Comparison of ENCODE assay signal across 1 cellular context in genomic region chr5:132190161-132190817, GRCh38.
A peak's percentile ranks its signal among the peaks of the same experiment; 100 is the strongest.
TF ChIP-seq lines count a peak whose summit lies in the region.

No MANE protein-coding gene starts in this region.

TF ChIP-seq in K562, 482 proteins besides CTCF, POLR2A, EP300 and RAD21 (continued from another document):
- TF ChIP-seq PRDM10 (IDR thresholded peaks at IDR 0.05; ENCODE audit: partially characterized antibody) (peak; percentile 77), SNRNP70 (optimal IDR thresholded peaks at IDR 0.05; ENCODE audit: low read depth, low read length) (no peak), TBP (optimal IDR thresholded peaks at IDR 0.05; ENCODE audit: low read depth, low read length) (no peak), TEAD4 (IDR thresholded peaks at IDR 0.05; ENCODE audit: low read length) (peak; percentile 40; the same call in 1 of the 2 replicates), TEAD4 (CRISPR knock-in tag; IDR thresholded peaks at IDR 0.05; ENCODE audit: borderline replicate concordance) (no peak), PKNOX1 (IDR thresholded peaks at IDR 0.05) (peak; percentile 40; the same call in 1 of the 2 replicates), DACH1 (IDR thresholded peaks at IDR 0.05; ENCODE audit: partially characterized antibody) (peak; percentile 60), TAL1 (IDR thresholded peaks at IDR 0.05) (no peak), PHF8 (IDR thresholded peaks at IDR 0.05; ENCODE audit: borderline replicate concordance, low read length) (no peak), TAF1 (IDR thresholded peaks at IDR 0.05; ENCODE audit: control insufficient read depth, extremely low read depth, insufficient read depth, low read length, severe bottlenecking) (no peak), ZFP1 (CRISPR knock-in tag; IDR thresholded peaks at IDR 0.05) (no peak), GATA2 (CRISPR knock-in tag; IDR thresholded peaks at IDR 0.05) (peak; percentile 37; the same call in 1 of the 2 replicates), KDM1A (IDR thresholded peaks at IDR 0.05) (no peak), NR2C1 (IDR thresholded peaks at IDR 0.05) (peak; percentile 80), NR2C1 (tag; IDR thresholded peaks at IDR 0.05) (peak; percentile 86), ZNF124 (CRISPR knock-in tag; IDR thresholded peaks at IDR 0.05) (no peak), PHB2 (IDR thresholded peaks at IDR 0.05; ENCODE audit: low read depth) (no peak), ZNF766 (CRISPR knock-in tag; conservative IDR thresholded peaks at IDR 0.05) (no peak), TFAM (CRISPR knock-in tag; conservative IDR thresholded peaks at IDR 0.05) (no peak), HIVEP1 (CRISPR knock-in tag; IDR thresholded peaks at IDR 0.05) (no peak), SOX6 (IDR thresholded peaks at IDR 0.05) (peak; percentile 46; the same call in 1 of the 2 replicates), PRPF4 (IDR thresholded peaks at IDR 0.05; ENCODE audit: insufficient read depth, low read depth, low read length, poor library complexity, severe bottlenecking) (no peak), NFE2 (IDR thresholded peaks at IDR 0.05; ENCODE audit: low read depth) (peak; percentile 61), TCF7 (IDR thresholded peaks at IDR 0.05; ENCODE audit: borderline replicate concordance) (no peak), IFI16 (CRISPR knock-in tag; IDR thresholded peaks at IDR 0.05) (no peak), ZNF77 (CRISPR knock-in tag; IDR thresholded peaks at IDR 0.05) (no peak), ZSCAN29 (IDR thresholded peaks at IDR 0.05) (no peak), EP400 (IDR thresholded peaks at IDR 0.05) (0 out of 2 replicates have a peak, but pooled peaks have one; percentile 10), ZKSCAN3 (CRISPR knock-in tag; IDR thresholded peaks at IDR 0.05) (no peak), ARNT (IDR thresholded peaks at IDR 0.05) (peak; percentile 13 to 46; a peak in 1 of 4 replicates), SIRT6 (IDR thresholded peaks at IDR 0.05; ENCODE audit: low read depth, low read length) (no peak), SLC30A9 (CRISPR knock-in tag; IDR thresholded peaks at IDR 0.05) (no peak), ZNF408 (CRISPR knock-in tag; IDR thresholded peaks at IDR 0.05; ENCODE audit: low read depth) (no peak), ZNF197 (CRISPR knock-in tag; IDR thresholded peaks at IDR 0.05; ENCODE audit: low read depth) (no peak), ZNF609 (CRISPR knock-in tag; IDR thresholded peaks at IDR 0.05; ENCODE audit: borderline replicate concordance) (no peak), LCOR (CRISPR knock-in tag; IDR thresholded peaks at IDR 0.05) (no peak), CREB3L1 (IDR thresholded peaks at IDR 0.05; ENCODE audit: borderline replicate concordance, low read depth) (no peak), SPI1 (IDR thresholded peaks at IDR 0.05; ENCODE audit: borderline replicate concordance, low read depth, low read length) (peak; percentile 20; the same call in 1 of the 2 replicates), SAFB2 (IDR thresholded peaks at IDR 0.05; ENCODE audit: borderline replicate concordance, low read depth, low read length, severe bottlenecking) (no peak), ZNF589 (CRISPR knock-in tag; IDR thresholded peaks at IDR 0.05; ENCODE audit: low read depth) (no peak)
TF ChIP-seq in K562: peak in this region for 55.
